In the genomic region with DNA sequence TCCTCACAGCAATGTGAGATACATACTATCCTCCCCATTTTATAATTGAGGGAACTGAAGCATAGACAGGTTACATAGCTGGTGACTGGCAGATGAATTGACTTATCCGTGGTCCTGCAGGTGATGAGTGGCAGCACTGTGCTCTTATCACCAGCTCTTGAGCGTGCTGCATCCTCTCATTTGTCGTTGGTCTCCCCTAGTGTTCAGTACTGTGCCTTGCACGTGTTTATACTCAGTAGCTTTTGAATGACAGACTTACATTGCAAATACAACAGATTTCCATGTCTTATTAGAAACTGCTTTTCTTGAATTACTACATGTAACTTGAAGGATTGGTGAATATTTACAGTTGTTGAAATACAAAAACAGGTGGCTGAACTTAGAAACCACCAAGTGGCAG, we compare ENCODE assay signal across 8 cellular contexts. TPM values are rescaled to one million over a fixed set of nuclear protein-coding genes. Genes with fewer than 3 reads are reported as not detected.
A peak's percentile ranks its signal among the peaks of the same experiment; 100 is the strongest.
DNase-seq lines count a peak whose midpoint lies in the region; ATAC-seq and TF ChIP-seq lines count a peak whose summit lies in the region.
"Not testable (repeated sequence)": the region's sequence is repeated elsewhere in the genome, so short reads cannot be mapped to it uniquely, and the experiment has no call there.

No MANE protein-coding gene starts in this region.

- peak; percentile 54 for TF ChIP-seq CTCF in VCaP (conservative IDR thresholded peaks at IDR 0.05)
- peak; percentile 55 for TF ChIP-seq CTCF in brain microvascular endothelial cell (IDR thresholded peaks at IDR 0.05; ENCODE audit: low read depth, low read length, missing control alignments)

- H3K9me3 ChIP-seq in CD8-positive, alpha-beta memory T cell (ENCODE audit: low read length); iPS DF 6.9 (ENCODE audit: control insufficient read depth, insufficient read depth, low read length): not testable (repeated sequence)

- not testable (repeated sequence) for H3K27me3 Mint-ChIP-seq in CD8-positive, alpha-beta memory T cell

- not testable (repeated sequence) for H3K27me3 ChIP-seq in CD8-positive, alpha-beta memory T cell (ENCODE audit: insufficient read depth, low read length, poor library complexity, severe bottlenecking); brain microvascular endothelial cell (replicated peaks); iPS DF 6.9 (ENCODE audit: control insufficient read depth, insufficient read depth, low read length)

- H3K36me3 ChIP-seq in CD8-positive, alpha-beta memory T cell (ENCODE audit: insufficient read depth, low read length); iPS DF 6.9 (ENCODE audit: control insufficient read depth, insufficient read depth, low read length): not testable (repeated sequence)
- H3K36me3 ChIP-seq in brain microvascular endothelial cell (replicated peaks), result peaks cover 23% of the 10 kb centered on the region

- peaks cover 4 to 77% (median 15%) of the 10 kb centered on the region in 3 donors for H3K36me3 Mint-ChIP-seq in CD8-positive, alpha-beta memory T cell

- DNase-seq in CD8-positive, alpha-beta memory T cell, result peak; percentile 54 to 85 (median 66)
- DNase-seq in NCI-H460 (ENCODE audit: extremely low read depth, low read depth), result peak; percentile 46
- DNase-seq in brain microvascular endothelial cell, result peak; percentile 20
- peak; percentile 45 for DNase-seq in iPS DF 6.9 (ENCODE audit: low read depth, low spot score)
- DNase-seq in stimulated activated CD4-positive, alpha-beta T cell treated with anti-CD3 and anti-CD28 coated beads, Interleukin-1b, Interleukin-23, amount 100 ng/mL, for 48 hours, result peak; percentile 27

- peak overlapping the region; percentile 5 to 69 (median 48) for H3K27ac Mint-ChIP-seq in CD8-positive, alpha-beta memory T cell

- peaks cover 13 to 30% (median 14%) of the 10 kb centered on the region in 3 donors for H3K4me1 Mint-ChIP-seq in CD8-positive, alpha-beta memory T cell

- WGBS in iPS DF 6.9 (ENCODE audit: insufficient coverage, insufficient read length), result no CpG with 5 or more reads among the region's 4 CpGs

- not testable (repeated sequence) for H3K4me3 Mint-ChIP-seq in CD8-positive, alpha-beta memory T cell

- ATAC-seq in GM19395 (IDR thresholded peaks at IDR 0.05; ENCODE audit: unreplicated experiment), result peak; percentile 78
- ATAC-seq in HG03439 (IDR thresholded peaks at IDR 0.05; ENCODE audit: unreplicated experiment), result peak; percentile 60

- CTCF ChIA-PET in CD8-positive, alpha-beta memory T cell (lab: Charles Lee), result interaction anchor here (0.9 to 1.3 kb wide), 4 partner anchors 21 to 47 kb away, joined by 3 to 4 read pairs (median 3); partner anchors contain the start of gene PDXDC1

- H3K9me3 Mint-ChIP-seq in CD8-positive, alpha-beta memory T cell, result not testable (repeated sequence)

- not testable (repeated sequence) for H3K27ac ChIP-seq in CD8-positive, alpha-beta memory T cell (ENCODE audit: low read depth, low read length); VCaP; brain microvascular endothelial cell; iPS DF 6.9 (ENCODE audit: low read length)

- H3K4me3 ChIP-seq in CD8-positive, alpha-beta memory T cell (ENCODE audit: low read length); brain microvascular endothelial cell (ENCODE audit: low read depth, low read length); iPS DF 6.9 (ENCODE audit: low read length): not testable (repeated sequence)

- in situ Hi-C loops in brain microvascular endothelial cell (cut with HindIII; ENCODE audit: low pct_ligation_motif_present, low sequenced_read_pairs), result not testable (repeated sequence)

- POLR2A ChIA-PET in CD8-positive, alpha-beta memory T cell (lab: Charles Lee), result interaction anchor here (0.5 kb wide), 1 partner anchor 58 kb away, joined by 3 read pairs; no protein-coding TSS in a partner anchor

- H3K4me1 ChIP-seq in CD8-positive, alpha-beta memory T cell (ENCODE audit: insufficient read depth, low read length); iPS DF 6.9 (ENCODE audit: control insufficient read depth, insufficient read depth, low read length): not testable (repeated sequence)

RNA-seq across cellular contexts. Expression of gene NTAN1, which starts 33.7 kb away (rescaled TPM):
- total RNA-seq in CD8-positive, alpha-beta memory T cell, result 10 to 100 TPM; 34.5 to 40.1 TPM
- polyA plus RNA-seq in CD8-positive, alpha-beta memory T cell, result 59.5 TPM
- total RNA-seq in NCI-H460 (2014; rRNA removed; shearing (Covaris generic)), result 16.8 and 18.8 TPM in 2 replicates
- polyA plus RNA-seq in NCI-H460 (2014; cell fraction: nucleus; rRNA removed), result 17.0 and 28.1 TPM in 2 replicates

RNA-seq across cellular contexts. Expression of gene PDXDC1, which starts 47.4 kb away (rescaled TPM):
- 10 to 100 TPM; 55.5 to 58.5 TPM for total RNA-seq in CD8-positive, alpha-beta memory T cell
- polyA plus RNA-seq in CD8-positive, alpha-beta memory T cell, result 39.5 TPM
- total RNA-seq in NCI-H460 (2014; rRNA removed; shearing (Covaris generic)), result 33.8 and 40.4 TPM in 2 replicates
- 35.1 and 42.1 TPM in 2 replicates for polyA plus RNA-seq in NCI-H460 (2014; cell fraction: nucleus; rRNA removed)
